8 cellular contexts compared by ENCODE assay signal in genomic region chr10:33134011-33134751, GRCh38.
DNase-seq lines count a peak whose midpoint lies in the region; ATAC-seq and TF ChIP-seq lines count a peak whose summit lies in the region.

No MANE protein-coding gene starts in this region.

- H3K4me1 ChIP-seq in mucosa of descending colon (ENCODE audit: low read depth) (peaks cover 10% of the 10 kb centered on the region), testis (no peaks in the 10 kb centered on the region)

- TF ChIP-seq POLR2A in testis (IDR thresholded peaks at IDR 0.05): no peak

- no peak overlapping the region for H3K4me3 ChIP-seq in astrocyte of the cerebellum (ENCODE audit: low read depth, low read length)
- H3K4me3 ChIP-seq in mucosa of descending colon: no peak overlapping the region
- no peak overlapping the region for H3K4me3 ChIP-seq in testis

- WGBS in testis, 2 donors: 90 to 92% methylated on average over 11 of the region's 11 CpGs

- H3K9me3 Mint-ChIP-seq in T-helper 1 cell treated with Interleukin-12 subunit alpha and Interleukin-12 subunit beta and Interleukin-4 antibody, amounts not matched to agents 30 μg/mL and 1 μg/mL, for 36 hours: no peaks in the 10 kb centered on the region

- in situ Hi-C loops in astrocyte of the cerebellum (cut with HindIII; ENCODE audit: low sequenced_read_pairs): no loop called here

- intact Hi-C loops in mucosa of descending colon (cut with DNase I, micrococcal nuclease): no loop called here
- intact Hi-C loops in testis (cut with DNase I; ENCODE audit: low total_unique reads): no loop called here

- peak; percentile 66 for ATAC-seq in HG02642 (IDR thresholded peaks at IDR 0.05; ENCODE audit: poor library complexity, unreplicated experiment)
- ATAC-seq in mucosa of descending colon: peak; percentile 96

- TF ChIP-seq CTCF in astrocyte of the cerebellum (IDR thresholded peaks at IDR 0.05; ENCODE audit: low read depth, low read length, missing control alignments): no peak
- no peak for TF ChIP-seq CTCF in mucosa of descending colon (IDR thresholded peaks at IDR 0.05)
- no peak for TF ChIP-seq CTCF in testis (IDR thresholded peaks at IDR 0.05)

- no peaks in the 10 kb centered on the region for H3K27me3 ChIP-seq in testis

- H3K27ac Mint-ChIP-seq in T-helper 1 cell treated with Interleukin-12 subunit alpha and Interleukin-12 subunit beta and Interleukin-4 antibody, amounts not matched to agents 30 μg/mL and 1 μg/mL, for 36 hours: peak overlapping the region; percentile 53

- H3K36me3 ChIP-seq in mucosa of descending colon (ENCODE audit: low read depth) (no peaks in the 10 kb centered on the region), testis (ENCODE audit: low read depth, missing control alignments) (no peaks in the 10 kb centered on the region)

- H3K27ac ChIP-seq in testis: no peak overlapping the region

- DNase-seq in EH (ENCODE audit: low read depth) (peak; percentile 88), astrocyte of the cerebellum (ENCODE audit: low read depth) (peak; percentile 82), mucosa of descending colon (peak; percentile 48 to 74 (median 70)), stromal cell of bone marrow (ENCODE audit: low read depth) (peak; percentile 82), cerebellar cortex (ENCODE audit: low spot score) (no peak), testis (no peak)

- H3K9me3 ChIP-seq in mucosa of descending colon (no peaks in the 10 kb centered on the region), testis (no peaks in the 10 kb centered on the region)

- peaks cover 49% of the 10 kb centered on the region for H3K4me1 Mint-ChIP-seq in T-helper 1 cell treated with Interleukin-12 subunit alpha and Interleukin-12 subunit beta and Interleukin-4 antibody, amounts not matched to agents 30 μg/mL and 1 μg/mL, for 36 hours (ENCODE audit: low read depth)

- H3K4me3 Mint-ChIP-seq in T-helper 1 cell treated with Interleukin-12 subunit alpha and Interleukin-12 subunit beta and Interleukin-4 antibody, amounts not matched to agents 30 μg/mL and 1 μg/mL, for 36 hours: no peak overlapping the region

- H3K27me3 Mint-ChIP-seq in T-helper 1 cell treated with Interleukin-12 subunit alpha and Interleukin-12 subunit beta and Interleukin-4 antibody, amounts not matched to agents 30 μg/mL and 1 μg/mL, for 36 hours (ENCODE audit: low read depth): no peaks in the 10 kb centered on the region

- H3K36me3 Mint-ChIP-seq in T-helper 1 cell treated with Interleukin-12 subunit alpha and Interleukin-12 subunit beta and Interleukin-4 antibody, amounts not matched to agents 30 μg/mL and 1 μg/mL, for 36 hours (ENCODE audit: low read depth): peaks cover 2% of the 10 kb centered on the region

Comparison
In these comparisons a context has a peak if more than half of its experiments do, and no peak if none do; other contexts are left out.
1. DNase-seq: peak in EH (single experiment), astrocyte of the cerebellum (single experiment), mucosa of descending colon (3 of 3) and stromal cell of bone marrow (single experiment); none in cerebellar cortex (single experiment) and testis (single experiment).